1 cellular context compared by ENCODE assay signal in genomic region chr18:73891572-73892421, GRCh38.
A peak's percentile ranks its signal among the peaks of the same experiment; 100 is the strongest.
TF ChIP-seq lines count a peak whose summit lies in the region.

No MANE protein-coding gene starts in this region.

TF ChIP-seq in GM23338, 12 proteins besides CTCF, POLR2A, EP300 and RAD21 (continued from another document):
- TF ChIP-seq ZNF462 (CRISPR knock-in tag; IDR thresholded peaks at IDR 0.05) (peak; percentile 43), NANOG (IDR thresholded peaks at IDR 0.05; ENCODE audit: borderline replicate concordance) (no peak), CREB1 (CRISPR knock-in tag; IDR thresholded peaks at IDR 0.05; ENCODE audit: low read depth) (peak; percentile 4; the same call in 1 of the 2 replicates), EZH2phosphoT487 (IDR thresholded peaks at IDR 0.05; ENCODE audit: unreplicated experiment) (no peak), ETS1 (IDR thresholded peaks at IDR 0.05) (no peak)
